27 cellular contexts compared by ENCODE assay signal in genomic region chr22:47484960-47485571, GRCh38.
A peak's percentile ranks its signal among the peaks of the same experiment; 100 is the strongest.
DNase-seq lines count a peak whose midpoint lies in the region; ATAC-seq and TF ChIP-seq lines count a peak whose summit lies in the region.
"Had no signal": no experiment of that assay in that cellular context is flagged by ENCODE, and none has a peak within 500 bp of the region (broad histone marks: within the 10 kb centered on the region; RNA-seq: fewer than 3 reads in every experiment).

No MANE protein-coding gene starts in this region.

- no peak overlapping the region for H3K27ac ChIP-seq in HUES48 (ENCODE audit: low read depth, low read length)
- H3K27ac ChIP-seq in left lung = no peak overlapping the region
- no peak overlapping the region for H3K27ac ChIP-seq in adrenal gland
- H3K27ac ChIP-seq: 22Rv1; BLaER1 treated with 17β-estradiol and CSF1 and Interleukin-3, amounts not matched to agents 10 nM and 100 nM; coronary artery; left ventricle myocardium inferior; parathyroid adenoma had no signal

- H3K4me1 ChIP-seq in HUES48 (ENCODE audit: control insufficient read depth, insufficient read depth, low read length) = no peaks in the 10 kb centered on the region
- no peaks in the 10 kb centered on the region for H3K4me1 ChIP-seq in left lung
- H3K4me1 ChIP-seq in adrenal gland (replicated peaks in 1 of 2) = no peaks in the 10 kb centered on the region
- H3K4me1 ChIP-seq: BLaER1 treated with 17β-estradiol and CSF1 and Interleukin-3, amounts not matched to agents 10 nM and 100 nM; Caco-2; left ventricle myocardium inferior; parathyroid adenoma had no signal

- H3K9ac ChIP-seq in HUES48 (ENCODE audit: low read depth, low read length) = no peak overlapping the region
- H3K9ac ChIP-seq: BLaER1 treated with 17β-estradiol and CSF1 and Interleukin-3, amounts not matched to agents 10 nM and 100 nM; parathyroid adenoma had no signal

- DNase-seq in DMS53 (lab: John Stamatoyannopoulos, UW) (peak; percentile 3), DMS53 treated with DMSO at 0.1 percent for 48 hours (lab: John Stamatoyannopoulos, UW; ENCODE audit: unreplicated experiment) (no peak), RPMI8226 (peak; percentile 23), left lung (no peak), adrenal gland (no peak), NCI-H1436 (lab: John Stamatoyannopoulos, UW) (no peak), left lobe of liver (ENCODE audit: low spot score) (no peak)
- DNase-seq: activated gamma-delta T cell; activated naive CD8-positive, alpha-beta T cell treated with anti-CD3 and anti-CD28 coated beads, Interleukin-2, amount 50 U/mL, for 24 hours; activated T-cell treated with anti-CD3 and anti-CD28 coated beads, Interleukin-2, amount 50 U/mL, for 24 hours; Caco-2; erythroblast; glutamatergic neuron; KBM-7; left ventricle myocardium inferior; NCI-H2029; NCI-H226; PC-3; small intestine; stimulated activated naive CD8-positive, alpha-beta T cell treated with anti-CD3 and anti-CD28 coated beads, Interleukin-15, Interleukin-2, amounts not matched to agents 100 U/mL and 50 U/mL, for 24 hours had no signal

- intact Hi-C loops in left lung (cut with DNase I) (no loop called here), adrenal gland (cut with DNase I) (no loop called here)

- TF ChIP-seq POLR2A in adrenal gland (IDR thresholded peaks at IDR 0.05) = no peak

- H3K4me3 ChIP-seq in HUES48 (ENCODE audit: low read depth, low read length) (peak overlapping the region; percentile 5; the same call in 1 of the 2 replicates), left lung (peak overlapping the region in 1 of 2 donors; percentile 20), adrenal gland (no peak overlapping the region)
- H3K4me3 ChIP-seq: BLaER1 treated with 17β-estradiol and CSF1 and Interleukin-3, amounts not matched to agents 10 nM and 100 nM; coronary artery; left ventricle myocardium inferior had no signal

- H3K27me3 ChIP-seq in HUES48 (ENCODE audit: control insufficient read depth, insufficient read depth, low read length) (no peaks in the 10 kb centered on the region), left lung (no peaks in the 10 kb centered on the region), adrenal gland (peaks cover 7% of the 10 kb centered on the region)
- H3K27me3 ChIP-seq: BLaER1 treated with 17β-estradiol and CSF1 and Interleukin-3, amounts not matched to agents 10 nM and 100 nM had no signal

- no peak for TF ChIP-seq CTCF in left lung (IDR thresholded peaks at IDR 0.05)
- TF ChIP-seq CTCF in adrenal gland (IDR thresholded peaks at IDR 0.05) = no peak

- ATAC-seq in left lung (peak; percentile 85), left lobe of liver (no peak)
- ATAC-seq: activated naive CD8-positive, alpha-beta T cell treated with anti-CD3 and anti-CD28 coated beads, Interleukin-2, amount 50 U/mL, for 24 hours; PC-3; Right ventricle myocardium inferior; SK-N-SH treated with all-trans-retinoic acid at 6 μM for 48 hours; stimulated activated naive CD8-positive, alpha-beta T cell treated with anti-CD3 and anti-CD28 coated beads, Interleukin-15, Interleukin-2, amounts not matched to agents 100 U/mL and 50 U/mL, for 24 hours had no signal

- H3K36me3 ChIP-seq in HUES48 (ENCODE audit: control insufficient read depth, insufficient read depth, low read length) = no peaks in the 10 kb centered on the region
- H3K36me3 ChIP-seq in left lung = no peaks in the 10 kb centered on the region
- H3K36me3 ChIP-seq in adrenal gland (replicated peaks in 1 of 2) = no peaks in the 10 kb centered on the region
- H3K36me3 ChIP-seq: BLaER1 treated with 17β-estradiol and CSF1 and Interleukin-3, amounts not matched to agents 10 nM and 100 nM; left ventricle myocardium inferior had no signal

- 60 to 69% (median 63%) methylated on average over 4 of the region's 4 CpGs for WGBS in adrenal gland, 4 donors

- peaks cover 84% of the 10 kb centered on the region for H3K9me3 ChIP-seq in HUES48 (ENCODE audit: control insufficient read depth, insufficient read depth, low read length)
- H3K9me3 ChIP-seq in left lung = no peaks in the 10 kb centered on the region
- H3K9me3 ChIP-seq in adrenal gland (replicated peaks in 1 of 3) = no peaks in the 10 kb centered on the region
- H3K9me3 ChIP-seq: Caco-2, left ventricle myocardium inferior had no signal

Comparison
In these comparisons a context has a peak if more than half of its experiments do, and no peak if none do; other contexts are left out.
1. DNase-seq: peak in DMS53 (single experiment) and RPMI8226 (single experiment); none in DMS53 treated with DMSO at 0.1 percent for 48 hours (single experiment), left lung (0 of 2), adrenal gland (0 of 7), NCI-H1436 (single experiment) and left lobe of liver (single experiment).